ENCODE assay signal across 21 cellular contexts in the genomic region with DNA sequence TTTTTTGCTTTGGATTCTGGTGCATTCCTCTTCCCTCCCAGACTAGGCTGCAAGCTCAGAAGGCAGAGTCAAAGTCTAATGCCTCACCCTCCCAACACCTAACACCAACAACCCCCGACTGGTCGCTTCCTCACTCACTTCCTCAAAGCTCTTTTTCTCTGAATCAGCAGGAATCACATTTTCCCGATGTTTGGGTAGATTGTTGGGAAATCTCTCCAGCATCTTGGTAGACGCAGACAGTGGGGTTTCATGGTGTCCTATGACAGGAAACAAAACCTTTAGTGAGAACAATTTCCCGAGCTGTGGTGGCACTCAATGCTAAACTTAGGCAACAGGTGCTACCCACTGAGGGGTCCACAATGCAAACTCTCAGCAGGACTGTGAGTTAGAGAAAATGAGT. TPM values are rescaled to one million over a fixed set of nuclear protein-coding genes. Genes with fewer than 3 reads are reported as not detected.
DNase-seq lines count a peak whose midpoint lies in the region; ATAC-seq, FAIRE-seq and TF ChIP-seq lines count a peak whose summit lies in the region.
"Had no signal": no experiment of that assay in that cellular context is flagged by ENCODE, and none has a peak within 500 bp of the region (broad histone marks: within the 10 kb centered on the region; RNA-seq: fewer than 3 reads in every experiment).

No MANE protein-coding gene starts in this region.

- H3K9me3 Mint-ChIP-seq in activated CD8-positive, alpha-beta T cell treated with anti-CD3 and anti-CD28 coated beads for 36 hours, result no peaks in the 10 kb centered on the region
- no peaks in the 10 kb centered on the region for H3K9me3 Mint-ChIP-seq in activated CD8-positive, alpha-beta T cell treated with anti-CD3 and anti-CD28 coated beads, Interleukin-2, amount 10 ng/mL, durations not matched to agents 7 days and 5 days (ENCODE audit: insufficient read depth)
- H3K9me3 Mint-ChIP-seq in natural killer cell, result peaks cover 0 to 3% of the 10 kb centered on the region in 2 donors
- H3K9me3 Mint-ChIP-seq: IgD-negative memory B cell had no signal

- H3K79me2 ChIP-seq in GM12878 (ENCODE audit: control insufficient read depth, insufficient read depth, low read length), result no peaks in the 10 kb centered on the region

- TF ChIP-seq POLR2A in GM12878 (IDR thresholded peaks at IDR 0.05; ENCODE audit: low read depth, low read length) (no peak), uterus (IDR thresholded peaks at IDR 0.05) (no peak)

- SMC1A ChIA-PET in GM12878 (lab: Charles Lee; ENCODE audit: uncharacterized antibody, unreplicated experiment), result interaction anchor here (0.7 to 10.0 kb wide), 7 partner anchors 9 to 157 kb away, joined by 3 to 151 read pairs (median 15); a partner anchor contains a TSS

- no peak for ATAC-seq in activated CD8-positive, alpha-beta T cell treated with anti-CD3 and anti-CD28 coated beads for 36 hours
- no peak for ATAC-seq in activated CD8-positive, alpha-beta T cell treated with anti-CD3 and anti-CD28 coated beads, Interleukin-2, amount 10 ng/mL, durations not matched to agents 7 days and 5 days
- ATAC-seq in GM12878, result no peak
- peak in 1 of 3 donors; percentile 48 for ATAC-seq in natural killer cell
- no peak for ATAC-seq in HG03565 (IDR thresholded peaks at IDR 0.05; ENCODE audit: unreplicated experiment)
- ATAC-seq: gastrocnemius medialis; stimulated activated naive CD8-positive, alpha-beta T cell treated with anti-CD3 and anti-CD28 coated beads, Interleukin-15, Interleukin-2, amounts not matched to agents 100 U/mL and 50 U/mL, for 24 hours; upper lobe of right lung had no signal

- peaks cover 97% of the 10 kb centered on the region for H3K36me3 ChIP-seq in KOPT-K1 (ENCODE audit: insufficient read depth, low read length)
- peaks cover 11 to 22% of the 10 kb centered on the region in 2 experiments for H3K36me3 ChIP-seq in GM12878 (ENCODE audit: control insufficient read depth in 2 of 2, insufficient read depth in 2 of 2, low read length in 1 of 2)
- H3K36me3 ChIP-seq in uterus, result no peaks in the 10 kb centered on the region

- no peak for DNase-seq in activated CD8-positive, alpha-beta T cell treated with anti-CD3 and anti-CD28 coated beads for 36 hours
- no peak for DNase-seq in activated CD8-positive, alpha-beta T cell treated with anti-CD3 and anti-CD28 coated beads, Interleukin-2, amount 10 ng/mL, durations not matched to agents 7 days and 5 days
- DNase-seq in GM12878 (ENCODE audit: low read depth, low spot score) (no peak), natural killer cell (no peak), uterus (no peak), DMS79 (lab: John Stamatoyannopoulos, UW) (no peak)
- DNase-seq: activated CD8-positive, alpha-beta memory T cell treated with anti-CD3 and anti-CD28 coated beads, Interleukin-2, amount 10 ng/mL, durations not matched to agents 7 days and 5 days; erythroblast; gastrocnemius medialis; midbrain; NCI-H1930; NK-92 treated with Interleukin-12 subunit alpha and Interleukin-12 subunit beta, amount 100 ng/mL, for 24 hours; retina; stimulated activated naive CD8-positive, alpha-beta T cell treated with anti-CD3 and anti-CD28 coated beads, Interleukin-15, Interleukin-2, amounts not matched to agents 100 U/mL and 50 U/mL, for 24 hours; upper lobe of right lung; WERI-Rb-1 had no signal

- CTCF ChIA-PET in activated CD8-positive, alpha-beta T cell treated with anti-CD3 and anti-CD28 coated beads for 36 hours (lab: Charles Lee), result interaction anchor here (1.0 to 12.8 kb wide), 6 partner anchors 9 to 231 kb away, joined by 3 to 228 read pairs (median 5); a partner anchor contains a TSS
- CTCF ChIA-PET in activated CD8-positive, alpha-beta T cell treated with anti-CD3 and anti-CD28 coated beads, Interleukin-2, amount 10 ng/mL, durations not matched to agents 7 days and 5 days (lab: Charles Lee), result interaction anchor here (1.1 to 12.3 kb wide), 3 partner anchors 31 to 72 kb away, joined by 5 to 287 read pairs (median 33); a partner anchor contains a TSS
- CTCF ChIA-PET in GM12878 (lab: Yijun Ruan, JAX), result interaction anchor here (1.0 to 8.9 kb wide), 5 partner anchors 31 to 231 kb away, joined by 3 to 140 read pairs (median 8); a partner anchor contains a TSS

- POLR2A ChIA-PET in activated CD8-positive, alpha-beta T cell treated with anti-CD3 and anti-CD28 coated beads for 36 hours (lab: Charles Lee), result interaction anchor here (1.0 to 5.1 kb wide), 5 partner anchors 9 to 86 kb away, joined by 3 to 27 read pairs (median 3); no protein-coding TSS in a partner anchor
- POLR2A ChIA-PET in activated CD8-positive, alpha-beta T cell treated with anti-CD3 and anti-CD28 coated beads, Interleukin-2, amount 10 ng/mL, durations not matched to agents 7 days and 5 days (lab: Charles Lee), result interaction anchor here (2.4 kb wide), 1 partner anchor 69 kb away, joined by 16 read pairs; a partner anchor contains a TSS
- POLR2A ChIA-PET in GM12878 (lab: Charles Lee), result interaction anchor here (0.9 to 4.6 kb wide), 6 partner anchors 15 to 158 kb away, joined by 4 to 29 read pairs (median 8); no protein-coding TSS in a partner anchor

- H4K20me1 ChIP-seq in GM12878 (ENCODE audit: control insufficient read depth, insufficient read depth), result no peaks in the 10 kb centered on the region

- no peak for TF ChIP-seq RAD21 in GM12878 (IDR thresholded peaks at IDR 0.05; ENCODE audit: insufficient read depth, low read depth, low read length)

- intact Hi-C loops in activated CD8-positive, alpha-beta T cell treated with anti-CD3 and anti-CD28 coated beads for 36 hours (cut with micrococcal nuclease), result loop anchor here (5.0 kb wide), 1 partner anchor 72 kb away; a partner anchor contains a TSS
- intact Hi-C loops in GM12878 (cut with micrococcal nuclease; ENCODE audit: unreplicated experiment), result no loop called here
- intact Hi-C loops in natural killer cell (cut with micrococcal nuclease), result no loop called here
- intact Hi-C loops in uterus (cut with DNase I; ENCODE audit: low total_unique reads), result loop anchor here (10.0 kb wide), 1 partner anchor 74 kb away; a partner anchor contains a TSS

- in situ Hi-C loops in GM12878 (cut with MboI), result no loop called here

- FAIRE-seq in GM12878 (lab: Jason Lieb, UNC), result no peak
- FAIRE-seq: H54 had no signal

- no peak overlapping the region for H3K9ac ChIP-seq in GM12878 (ENCODE audit: control insufficient read depth, insufficient read depth, low read length)

- H3K4me1 ChIP-seq in GM12878 (ENCODE audit: control insufficient read depth, insufficient read depth, low read length) (peaks cover 51% of the 10 kb centered on the region), uterus (no peaks in the 10 kb centered on the region)
- H3K4me1 ChIP-seq: gastrocnemius medialis, upper lobe of right lung had no signal

- no peaks in the 10 kb centered on the region for H3K9me3 ChIP-seq in KOPT-K1 (ENCODE audit: insufficient read depth, low read length, poor library complexity, severe bottlenecking)
- H3K9me3 ChIP-seq in GM12878 (replicated peaks; ENCODE audit: control insufficient read depth, insufficient read depth, low read length), result no peaks in the 10 kb centered on the region
- no peaks in the 10 kb centered on the region for H3K9me3 ChIP-seq in uterus
- H3K9me3 ChIP-seq: gastrocnemius medialis, upper lobe of right lung had no signal

- H3K4me1 Mint-ChIP-seq in activated CD8-positive, alpha-beta T cell treated with anti-CD3 and anti-CD28 coated beads for 36 hours (ENCODE audit: low read depth), result peaks cover 64% of the 10 kb centered on the region
- H3K4me1 Mint-ChIP-seq in activated CD8-positive, alpha-beta T cell treated with anti-CD3 and anti-CD28 coated beads, Interleukin-2, amount 10 ng/mL, durations not matched to agents 7 days and 5 days (ENCODE audit: low read depth), result peaks cover 62% of the 10 kb centered on the region
- H3K4me1 Mint-ChIP-seq in natural killer cell, result peaks cover 57 to 76% of the 10 kb centered on the region in 2 donors

- H3K27ac Mint-ChIP-seq in activated CD8-positive, alpha-beta T cell treated with anti-CD3 and anti-CD28 coated beads for 36 hours, result peak overlapping the region; percentile 77
- H3K27ac Mint-ChIP-seq in activated CD8-positive, alpha-beta T cell treated with anti-CD3 and anti-CD28 coated beads, Interleukin-2, amount 10 ng/mL, durations not matched to agents 7 days and 5 days, result no peak overlapping the region
- peak overlapping the region; percentile 78 to 97 for H3K27ac Mint-ChIP-seq in natural killer cell

- TF ChIP-seq CTCF in activated CD8-positive, alpha-beta T cell treated with anti-CD3 and anti-CD28 coated beads for 36 hours (IDR thresholded peaks at IDR 0.05), result no peak
- TF ChIP-seq CTCF in GM12878 (IDR thresholded peaks at IDR 0.05 in 2 of 3, conservative IDR thresholded peaks at IDR 0.05 in 1 of 3; ENCODE audit: control insufficient read depth in 2 of 3, extremely low read depth in 1 of 3, insufficient read depth in 1 of 3, low read depth in 3 of 3, low read length in 3 of 3) (no peak), natural killer cell (IDR thresholded peaks at IDR 0.05) (no peak), uterus (IDR thresholded peaks at IDR 0.05) (no peak)

- no peak for TF ChIP-seq EP300 in GM12878 (IDR thresholded peaks at IDR 0.05; ENCODE audit: borderline replicate concordance in 1 of 2, control insufficient read depth in 1 of 2, low read depth in 2 of 2, low read length in 2 of 2)

- 57% methylated on average over 5 of the region's 5 CpGs for WGBS in GM12878 (ENCODE audit: insufficient coverage, insufficient replicate concordance, low lambda C conversion rate, missing lambda C conversion rate)

- H2AFZ ChIP-seq in GM12878 (ENCODE audit: control insufficient read depth, low read depth, low read length), result peak overlapping the region; percentile 18

- H3K27ac ChIP-seq in KOPT-K1 (ENCODE audit: low read depth, low read length, poor library complexity, severe bottlenecking) (peak overlapping the region; percentile 17), GM12878 (ENCODE audit: control insufficient read depth, insufficient read depth) (peak overlapping the region; percentile 73), uterus (no peak overlapping the region)
- H3K27ac ChIP-seq: C4-2B, gastrocnemius medialis, upper lobe of right lung, WERI-Rb-1 had no signal

- H3K4me2 ChIP-seq in GM12878 (ENCODE audit: control insufficient read depth, insufficient read depth), result peak overlapping the region; percentile 12

- H3K4me3 ChIP-seq in GM12878 (no peak overlapping the region), uterus (no peak overlapping the region)
- H3K4me3 ChIP-seq: gastrocnemius medialis, upper lobe of right lung had no signal

- H3K36me3 Mint-ChIP-seq in activated CD8-positive, alpha-beta T cell treated with anti-CD3 and anti-CD28 coated beads for 36 hours (ENCODE audit: low read depth), result peaks cover 43% of the 10 kb centered on the region
- peaks cover 58% of the 10 kb centered on the region for H3K36me3 Mint-ChIP-seq in activated CD8-positive, alpha-beta T cell treated with anti-CD3 and anti-CD28 coated beads, Interleukin-2, amount 10 ng/mL, durations not matched to agents 7 days and 5 days (ENCODE audit: low read depth)
- no peaks in the 10 kb centered on the region for H3K36me3 Mint-ChIP-seq in natural killer cell

- H3K27me3 ChIP-seq in GM12878 (replicated peaks in 1 of 2; ENCODE audit: control insufficient read depth in 2 of 2, insufficient read depth in 2 of 2, low read length in 1 of 2), result no peaks in the 10 kb centered on the region
- no peaks in the 10 kb centered on the region for H3K27me3 ChIP-seq in uterus
- H3K27me3 ChIP-seq: gastrocnemius medialis, upper lobe of right lung had no signal

- no peaks in the 10 kb centered on the region for H3K27me3 Mint-ChIP-seq in activated CD8-positive, alpha-beta T cell treated with anti-CD3 and anti-CD28 coated beads for 36 hours
- no peaks in the 10 kb centered on the region for H3K27me3 Mint-ChIP-seq in activated CD8-positive, alpha-beta T cell treated with anti-CD3 and anti-CD28 coated beads, Interleukin-2, amount 10 ng/mL, durations not matched to agents 7 days and 5 days (ENCODE audit: low read depth)
- no peaks in the 10 kb centered on the region for H3K27me3 Mint-ChIP-seq in natural killer cell (ENCODE audit: low read depth in 2 of 2)
- H3K27me3 Mint-ChIP-seq: activated CD8-positive, alpha-beta memory T cell treated with anti-CD3 and anti-CD28 coated beads, Interleukin-2, amount 10 ng/mL, durations not matched to agents 7 days and 5 days; IgD-negative memory B cell had no signal

- RAD21 ChIA-PET in GM12878 (lab: Charles Lee; ENCODE audit: unreplicated experiment), result interaction anchor here (1.5 to 7.4 kb wide), 4 partner anchors 32 to 114 kb away, joined by 5 to 120 read pairs (median 12); a partner anchor contains a TSS

- no TSS peak for BruUV-seq in GM12878 (replicated peaks; lab: Mats Ljungman, UMichigan)

- no peak overlapping the region for H3K4me3 Mint-ChIP-seq in activated CD8-positive, alpha-beta T cell treated with anti-CD3 and anti-CD28 coated beads for 36 hours
- H3K4me3 Mint-ChIP-seq in activated CD8-positive, alpha-beta T cell treated with anti-CD3 and anti-CD28 coated beads, Interleukin-2, amount 10 ng/mL, durations not matched to agents 7 days and 5 days, result no peak overlapping the region
- peak overlapping the region; percentile 76 for H3K4me3 Mint-ChIP-seq in natural killer cell
- H3K4me3 Mint-ChIP-seq: activated CD8-positive, alpha-beta memory T cell treated with anti-CD3 and anti-CD28 coated beads, Interleukin-2, amount 10 ng/mL, durations not matched to agents 7 days and 5 days; IgD-negative memory B cell had no signal

RNA-seq across cellular contexts. Expression of a gene that starts 39.9 kb away (rescaled TPM):
- 10 to 100 TPM; 53.3 to 53.7 TPM for total RNA-seq in activated CD8-positive, alpha-beta T cell treated with anti-CD3 and anti-CD28 coated beads for 36 hours
- total RNA-seq in activated CD8-positive, alpha-beta T cell treated with anti-CD3 and anti-CD28 coated beads, Interleukin-2, amount 10 ng/mL, durations not matched to agents 7 days and 5 days, result 10 to 100 TPM; 48.4 to 51.3 TPM
- 74.8 and 80.2 TPM in 2 replicates for total RNA-seq in GM12878 (2013; cell fraction: nucleolus; rRNA removed)
- total RNA-seq in GM12878 (2014; rRNA removed) (60.7 and 62.8 TPM in 2 replicates), GM12878 (2014; rRNA removed; fragmentation: Illumina TruSeq; extraction: Trizol) (39.2 and 40.8 TPM in 2 replicates), GM12878 (2021) (37.4 and 42.7 TPM in 2 replicates), natural killer cell (10 to 100 TPM; 73.2 to 91.0 (median 78.0) TPM), uterus (100 to 1,000 TPM in 1 of 4 donors, 10 to 100 TPM in 3; 20.6 to 108 (median 42.4) TPM)
- polyA plus RNA-seq in GM12878 (2011; ENCODE audit: low read depth), result 31.8 TPM
- polyA plus RNA-seq in GM12878 (2011; rRNA removed) (53.7 and 108 TPM in 2 replicates), GM12878 (2014; fragmentation: Illumina TruSeq; extraction: Trizol) (34.5 and 55.5 TPM in 2 replicates), GM12878 (2014; fragmentation: Nextera tagmentation; extraction: Ambion mirVana) (10 to 100 TPM; 23.6 to 27.7 TPM), GM12878 (2014; rRNA removed) (61.4 and 66.7 TPM in 2 replicates), GM12878 (2016; fragmentation: Nextera tagmentation; extraction: Ambion mirVana) (10 to 100 TPM; 69.8 to 70.2 TPM)
- polyA plus RNA-seq in GM12878 (2011; cell fraction: cytosol; rRNA removed), result 170 and 179 TPM in 2 replicates
- polyA plus RNA-seq in GM12878 (2011; cell fraction: nucleus; rRNA removed), result 67.6 and 85.3 TPM in 2 replicates
- 38.9 and 53.9 TPM in 2 replicates for polyA plus RNA-seq in GM12878 (2012)
- polyA minus RNA-seq in GM12878 (2011; rRNA and poly(A)+ RNA removed), result 109 and 137 TPM in 2 replicates
- polyA minus RNA-seq in GM12878 (2011; cell fraction: cytosol; rRNA and poly(A)+ RNA removed), result 37.4 and 38.6 TPM in 2 replicates
- polyA minus RNA-seq in GM12878 (2011; cell fraction: nucleus; rRNA and poly(A)+ RNA removed), result 14.5 and 23.2 TPM in 2 replicates

Comparison
In these comparisons a context has a peak if more than half of its experiments do, and no peak if none do; other contexts are left out.
1. H3K27ac ChIP-seq: peak in KOPT-K1 (single experiment) and GM12878 (single experiment); none in uterus (0 of 2).
2. intact Hi-C loops: an anchor here in activated CD8-positive, alpha-beta T cell treated with anti-CD3 and anti-CD28 coated beads for 36 hours (5.0 kb wide) and uterus (10.0 kb wide); none called in GM12878 and natural killer cell.